Comparison of ENCODE assay signal across 18 cellular contexts in the genomic region with DNA sequence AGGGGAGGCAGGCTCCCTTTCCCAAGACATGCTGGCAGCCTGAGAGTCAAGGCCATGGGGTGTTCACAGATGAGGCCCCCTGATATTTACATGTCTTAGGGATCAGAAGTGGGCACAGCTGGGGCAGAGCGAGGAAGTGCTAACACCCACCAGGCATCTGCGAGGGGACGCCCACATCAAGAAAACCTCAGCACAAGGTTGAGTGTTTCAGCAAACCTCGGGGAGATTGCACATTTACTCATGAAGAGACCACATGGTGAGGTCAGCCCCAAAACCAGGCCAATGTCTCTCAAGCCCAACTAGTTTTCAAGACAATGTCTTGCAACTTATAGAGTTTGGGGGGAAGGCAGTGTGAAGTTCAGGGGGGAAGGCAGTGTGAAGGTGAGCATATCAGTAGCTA. TPM values are rescaled to one million over a fixed set of nuclear protein-coding genes. Genes with fewer than 3 reads are reported as not detected.
DNase-seq lines count a peak whose midpoint lies in the region; ATAC-seq lines count a peak whose summit lies in the region.
"Had no signal": no experiment of that assay in that cellular context is flagged by ENCODE, and none has a peak within 500 bp of the region (broad histone marks: within the 10 kb centered on the region; RNA-seq: fewer than 3 reads in every experiment).

No MANE protein-coding gene starts in this region.

- no peaks in the 10 kb centered on the region for H3K9me3 Mint-ChIP-seq in natural killer cell treated with Interleukin-12 subunit alpha and Interleukin-12 subunit beta and Interleukin-15 and Interleukin-18, amount 100 ng/mL, for 72 hours

- no peaks in the 10 kb centered on the region for H3K36me3 Mint-ChIP-seq in natural killer cell treated with Interleukin-12 subunit alpha and Interleukin-12 subunit beta and Interleukin-15 and Interleukin-18, amount 100 ng/mL, for 72 hours

- peak; percentile 78 for DNase-seq in Jurkat, Clone E6-1 (ENCODE audit: low read depth, low spot score)
- DNase-seq in natural killer cell treated with Interleukin-12 subunit alpha and Interleukin-12 subunit beta and Interleukin-15 and Interleukin-18, amount 100 ng/mL, for 72 hours (ENCODE audit: low spot score) = peak; percentile 68
- DNase-seq in EL (no peak), kidney tubule cell (ENCODE audit: low spot score) (no peak)
- DNase-seq in stimulated activated CD4-positive, alpha-beta T cell treated with anti-CD3 and anti-CD28 coated beads, Interleukin-2, amount 100 ng/mL, for 24 hours = no peak
- DNase-seq: activated CD8-positive, alpha-beta memory T cell treated with anti-CD3 and anti-CD28 coated beads for 24 hours; effector memory CD4-positive, alpha-beta T cell; NCI-H1105; NCI-H2107; NCI-H526; spleen; T-helper 1 cell had no signal

- peaks cover 28 to 33% of the 10 kb centered on the region in 2 donors for H3K4me1 Mint-ChIP-seq in natural killer cell treated with Interleukin-12 subunit alpha and Interleukin-12 subunit beta and Interleukin-15 and Interleukin-18, amount 100 ng/mL, for 72 hours (ENCODE audit: low read depth in 2 of 2)

- peak overlapping the region; percentile 25 for H3K4me3 Mint-ChIP-seq in natural killer cell treated with Interleukin-12 subunit alpha and Interleukin-12 subunit beta and Interleukin-15 and Interleukin-18, amount 100 ng/mL, for 72 hours

- no peak overlapping the region for H3K4me3 ChIP-seq in Jurkat, Clone E6-1 (ENCODE audit: low read length)
- H3K4me3 ChIP-seq: spleen, thoracic aorta had no signal

- H3K27me3 Mint-ChIP-seq in natural killer cell treated with Interleukin-12 subunit alpha and Interleukin-12 subunit beta and Interleukin-15 and Interleukin-18, amount 100 ng/mL, for 72 hours = peaks cover 3 to 7% of the 10 kb centered on the region in 2 donors

- H3K27ac Mint-ChIP-seq in natural killer cell treated with Interleukin-12 subunit alpha and Interleukin-12 subunit beta and Interleukin-15 and Interleukin-18, amount 100 ng/mL, for 72 hours = no peak overlapping the region

- ATAC-seq in GM18508 (IDR thresholded peaks at IDR 0.05; ENCODE audit: insufficient read depth, unreplicated experiment) = peak; percentile 57
- peak; percentile 81 for ATAC-seq in HG02678 (IDR thresholded peaks at IDR 0.05; ENCODE audit: unreplicated experiment)
- peak; percentile 66 to 77 for ATAC-seq in natural killer cell treated with Interleukin-12 subunit alpha and Interleukin-12 subunit beta and Interleukin-15 and Interleukin-18, amount 100 ng/mL, for 72 hours
- ATAC-seq: Right ventricle myocardium inferior had no signal

RNA-seq across cellular contexts. Expression of gene CLNK, which starts 55.2 kb away (rescaled TPM):
- polyA plus RNA-seq in Jurkat, Clone E6-1 (2012; ENCODE audit: insufficient read depth, insufficient read length) = not detected
- total RNA-seq in natural killer cell treated with Interleukin-12 subunit alpha and Interleukin-12 subunit beta and Interleukin-15 and Interleukin-18, amount 100 ng/mL, for 72 hours = under 1 TPM; 0.45 to 0.70 TPM
- total RNA-seq: cerebellum, G401, Right ventricle myocardium inferior, thoracic aorta had no signal

Comparison
In these comparisons a context has a peak if more than half of its experiments do, and no peak if none do; other contexts are left out.
1. DNase-seq: peak in Jurkat, Clone E6-1 (single experiment) and natural killer cell treated with Interleukin-12 subunit alpha and Interleukin-12 subunit beta and Interleukin-15 and Interleukin-18, amount 100 ng/mL, for 72 hours (single experiment); none in EL (single experiment), kidney tubule cell (single experiment) and stimulated activated CD4-positive, alpha-beta T cell treated with anti-CD3 and anti-CD28 coated beads, Interleukin-2, amount 100 ng/mL, for 24 hours (0 of 2).
2. Peak in every context shown above with its lines, with median percentiles within 50 percentile points of each other: ATAC-seq.